Comparison of ENCODE assay signal across 16 cellular contexts in genomic region chr22:23153994-23154393, GRCh38. TPM values are rescaled to one million over a fixed set of nuclear protein-coding genes. Genes with fewer than 3 reads are reported as not detected.
"Had no signal": no experiment of that assay in that cellular context is flagged by ENCODE, and none has a peak within 500 bp of the region (broad histone marks: within the 10 kb centered on the region; RNA-seq: fewer than 3 reads in every experiment).

No MANE protein-coding gene starts in this region.

- H3K36me3 ChIP-seq: upper lobe of right lung had no signal

- H3K9me3 ChIP-seq: ascending aorta, esophagus squamous epithelium, testis, upper lobe of right lung had no signal

- H3K4me1 ChIP-seq: ascending aorta, testis had no signal

- ATAC-seq: activated T-cell treated with anti-CD3 and anti-CD28 coated beads, Interleukin-2, amount 50 U/mL, for 4 hours; upper lobe of right lung had no signal

- H3K4me3 ChIP-seq: ascending aorta, esophagus squamous epithelium, testis, upper lobe of right lung had no signal

- H3K9me3 Mint-ChIP-seq: activated CD4-positive, alpha-beta T cell treated with anti-CD3 and anti-CD28 coated beads, Interleukin-2, amount 10 ng/mL, durations not matched to agents 24 days and 14 days; activated naive CD4-positive, alpha-beta T cell treated with anti-CD3 and anti-CD28 coated beads, Interleukin-2, amount 10 ng/mL, durations not matched to agents 7 days and 5 days; activated T-cell treated with anti-CD3 and anti-CD28 coated beads, Interleukin-2, amount 50 U/mL, for 4 hours; nephron; T-helper 2 cell treated with Interferon-gamma antibody and Interleukin-4, amounts not matched to agents 5 μg/mL and 100 μg/mL, for 36 hours had no signal

- H3K27me3 Mint-ChIP-seq: activated CD4-positive, alpha-beta T cell treated with anti-CD3 and anti-CD28 coated beads, Interleukin-2, amount 10 ng/mL, durations not matched to agents 24 days and 14 days had no signal

- H3K36me3 Mint-ChIP-seq: activated naive CD4-positive, alpha-beta T cell treated with anti-CD3 and anti-CD28 coated beads, Interleukin-2, amount 10 ng/mL, durations not matched to agents 7 days and 5 days had no signal

- H3K4me3 Mint-ChIP-seq: activated CD4-positive, alpha-beta T cell treated with anti-CD3 and anti-CD28 coated beads, Interleukin-2, amount 10 ng/mL, durations not matched to agents 24 days and 14 days; activated naive CD4-positive, alpha-beta T cell treated with anti-CD3 and anti-CD28 coated beads, Interleukin-2, amount 10 ng/mL, durations not matched to agents 7 days and 5 days; activated T-cell treated with anti-CD3 and anti-CD28 coated beads, Interleukin-2, amount 50 U/mL, for 4 hours; nephron; T-helper 2 cell treated with Interferon-gamma antibody and Interleukin-4, amounts not matched to agents 5 μg/mL and 100 μg/mL, for 36 hours had no signal

- DNase-seq: activated CD4-positive, alpha-beta T cell treated with anti-CD3 and anti-CD28 coated beads, Interleukin-2, amount 10 ng/mL, durations not matched to agents 24 days and 14 days; activated CD4-positive, CD25-positive, alpha-beta regulatory T cell; activated CD8-positive, alpha-beta memory T cell treated with anti-CD3 and anti-CD28 coated beads, Interleukin-2, amount 50 U/mL, for 4 hours; activated effector memory CD4-positive, alpha-beta T cell treated with Interleukin-2 at 50 U/mL for 16 hours; activated naive CD4-positive, alpha-beta T cell treated with anti-CD3 and anti-CD28 coated beads, Interleukin-2, amount 10 ng/mL, durations not matched to agents 7 days and 5 days; activated T-cell treated with anti-CD3 and anti-CD28 coated beads, Interleukin-2, amount 50 U/mL, for 4 hours; effector CD8-positive, alpha-beta T cell; esophagus squamous epithelium; left cardiac atrium; occipital lobe; stimulated activated CD4-positive, alpha-beta T cell treated with anti-CD3 and anti-CD28 coated beads, Interleukin-4, amount 100 ng/mL, for 1 hour; testis; upper lobe of right lung had no signal

- H3K27me3 ChIP-seq: ascending aorta, esophagus squamous epithelium, testis, upper lobe of right lung had no signal

- H3K27ac ChIP-seq: ascending aorta, esophagus squamous epithelium, testis had no signal

- H3K27ac Mint-ChIP-seq: activated CD4-positive, alpha-beta T cell treated with anti-CD3 and anti-CD28 coated beads, Interleukin-2, amount 10 ng/mL, durations not matched to agents 24 days and 14 days; nephron; T-helper 2 cell treated with Interferon-gamma antibody and Interleukin-4, amounts not matched to agents 5 μg/mL and 100 μg/mL, for 36 hours had no signal

RNA-seq across cellular contexts. Expression of gene RAB36, which starts 8.7 kb away (rescaled TPM):
- total RNA-seq: activated CD4-positive, alpha-beta T cell treated with anti-CD3 and anti-CD28 coated beads, Interleukin-2, amount 10 ng/mL, durations not matched to agents 24 days and 14 days had no signal

RNA-seq across cellular contexts. Expression of gene RSPH14, which starts 12.2 kb away (rescaled TPM):
- total RNA-seq: activated CD4-positive, alpha-beta T cell treated with anti-CD3 and anti-CD28 coated beads, Interleukin-2, amount 10 ng/mL, durations not matched to agents 24 days and 14 days; activated T-cell treated with anti-CD3 and anti-CD28 coated beads, Interleukin-2, amount 50 U/mL, for 4 hours; ascending aorta; esophagus squamous epithelium; left cardiac atrium; upper lobe of right lung had no signal
